In the genomic region with DNA sequence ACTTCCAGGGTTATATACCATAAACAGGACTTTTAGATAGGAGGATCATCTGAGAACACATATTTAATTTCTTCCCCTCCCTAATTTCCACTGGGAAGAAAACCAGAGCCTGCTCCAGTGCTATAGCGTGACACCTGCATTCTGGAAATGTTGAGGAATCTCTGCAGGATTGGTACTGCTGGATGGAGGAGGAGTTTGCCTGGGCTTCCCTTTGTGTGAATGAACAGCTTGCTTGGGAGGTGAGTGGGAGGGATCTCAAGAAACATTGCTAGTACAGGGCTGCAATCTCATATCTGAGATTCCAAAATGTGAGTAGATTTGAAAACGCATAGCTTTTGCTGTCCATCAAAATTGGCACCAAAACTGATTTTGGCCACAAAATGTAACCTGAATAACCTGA, we compare ENCODE assay signal across 30 cellular contexts.
"Had no signal": no experiment of that assay in that cellular context is flagged by ENCODE, and none has a peak within 500 bp of the region (broad histone marks: within the 10 kb centered on the region; RNA-seq: fewer than 3 reads in every experiment).

No MANE protein-coding gene starts in this region.

- H3K27ac ChIP-seq: adrenal gland, body of pancreas, esophagus muscularis mucosa, foreskin keratinocyte, gastrocnemius medialis had no signal

- H3K4me3 ChIP-seq: adrenal gland, body of pancreas, esophagus muscularis mucosa, gastrocnemius medialis had no signal

- H3K4me3 Mint-ChIP-seq: activated CD4-positive, alpha-beta memory T cell treated with anti-CD3 and anti-CD28 coated beads for 36 hours; activated CD4-positive, alpha-beta T cell treated with anti-CD3 and anti-CD28 coated beads for 36 hours; activated CD4-positive, alpha-beta T cell treated with anti-CD3 and anti-CD28 coated beads, Interleukin-2, amount 10 ng/mL, durations not matched to agents 24 days and 14 days; activated CD8-positive, alpha-beta memory T cell treated with anti-CD3 and anti-CD28 coated beads, Interleukin-2, amount 10 ng/mL, durations not matched to agents 7 days and 5 days; activated CD8-positive, alpha-beta T cell treated with anti-CD3 and anti-CD28 coated beads, Interleukin-2, amount 10 ng/mL, durations not matched to agents 7 days and 5 days; activated naive CD4-positive, alpha-beta T cell treated with anti-CD3 and anti-CD28 coated beads for 36 hours; activated naive CD4-positive, alpha-beta T cell treated with anti-CD3 and anti-CD28 coated beads, Interleukin-2, amount 50 U/mL, for 24 hours; activated naive CD8-positive, alpha-beta T cell treated with anti-CD3 and anti-CD28 coated beads for 36 hours; activated naive CD8-positive, alpha-beta T cell treated with anti-CD3 and anti-CD28 coated beads, Interleukin-2, amount 50 U/mL, for 24 hours; activated T-helper 1 cell treated with anti-CD3 and anti-CD28 coated beads, Interleukin-12 subunit alpha, Interleukin-12 subunit beta, Interleukin-2, Interleukin-4 antibody, amounts not matched to agents 30 ng/mL and 10 ng/mL and 1 ng/mL, durations not matched to agents 14 hours and 24 hours and 36 hours; effector memory CD8-positive, alpha-beta T cell had no signal

- H3K9me3 ChIP-seq: adrenal gland, body of pancreas, esophagus muscularis mucosa, gastrocnemius medialis had no signal

- H3K9me3 Mint-ChIP-seq: activated CD4-positive, alpha-beta memory T cell treated with anti-CD3 and anti-CD28 coated beads for 36 hours; activated CD4-positive, alpha-beta T cell treated with anti-CD3 and anti-CD28 coated beads, Interleukin-2, amount 10 ng/mL, durations not matched to agents 24 days and 14 days; activated naive CD4-positive, alpha-beta T cell treated with anti-CD3 and anti-CD28 coated beads for 36 hours; activated naive CD4-positive, alpha-beta T cell treated with anti-CD3 and anti-CD28 coated beads, Interleukin-2, amount 50 U/mL, for 24 hours; activated naive CD8-positive, alpha-beta T cell treated with anti-CD3 and anti-CD28 coated beads for 36 hours; activated naive CD8-positive, alpha-beta T cell treated with anti-CD3 and anti-CD28 coated beads, Interleukin-2, amount 50 U/mL, for 24 hours; activated T-helper 1 cell treated with anti-CD3 and anti-CD28 coated beads, Interleukin-12 subunit alpha, Interleukin-12 subunit beta, Interleukin-2, Interleukin-4 antibody, amounts not matched to agents 30 ng/mL and 10 ng/mL and 1 ng/mL, durations not matched to agents 14 hours and 24 hours and 36 hours; activated T-helper 2 cell treated with anti-CD3 and anti-CD28 coated beads, Interferon-gamma antibody, Interleukin-2, Interleukin-4, amounts not matched to agents 10 μg/mL and 5 μg/mL and 100 μg/mL, durations not matched to agents 14 hours and 24 hours and 36 hours; effector memory CD8-positive, alpha-beta T cell had no signal

- H3K36me3 Mint-ChIP-seq: activated CD4-positive, alpha-beta memory T cell treated with anti-CD3 and anti-CD28 coated beads for 36 hours; activated CD8-positive, alpha-beta memory T cell treated with anti-CD3 and anti-CD28 coated beads, Interleukin-2, amount 10 ng/mL, durations not matched to agents 7 days and 5 days; activated naive CD4-positive, alpha-beta T cell treated with anti-CD3 and anti-CD28 coated beads, Interleukin-2, amount 50 U/mL, for 24 hours; activated naive CD8-positive, alpha-beta T cell treated with anti-CD3 and anti-CD28 coated beads for 36 hours had no signal

- H3K27me3 Mint-ChIP-seq: activated CD4-positive, alpha-beta memory T cell treated with anti-CD3 and anti-CD28 coated beads for 36 hours; activated CD4-positive, alpha-beta T cell treated with anti-CD3 and anti-CD28 coated beads for 36 hours; activated CD4-positive, alpha-beta T cell treated with anti-CD3 and anti-CD28 coated beads, Interleukin-2, amount 10 ng/mL, durations not matched to agents 24 days and 14 days; activated naive CD4-positive, alpha-beta T cell treated with anti-CD3 and anti-CD28 coated beads, Interleukin-2, amount 50 U/mL, for 24 hours; activated naive CD8-positive, alpha-beta T cell treated with anti-CD3 and anti-CD28 coated beads for 36 hours had no signal

- H3K4me1 Mint-ChIP-seq: activated CD4-positive, alpha-beta T cell treated with anti-CD3 and anti-CD28 coated beads for 36 hours; activated CD4-positive, alpha-beta T cell treated with anti-CD3 and anti-CD28 coated beads, Interleukin-2, amount 10 ng/mL, durations not matched to agents 24 days and 14 days; activated CD8-positive, alpha-beta memory T cell treated with anti-CD3 and anti-CD28 coated beads, Interleukin-2, amount 10 ng/mL, durations not matched to agents 7 days and 5 days; activated naive CD4-positive, alpha-beta T cell treated with anti-CD3 and anti-CD28 coated beads, Interleukin-2, amount 50 U/mL, for 24 hours; activated naive CD8-positive, alpha-beta T cell treated with anti-CD3 and anti-CD28 coated beads for 36 hours; activated naive CD8-positive, alpha-beta T cell treated with anti-CD3 and anti-CD28 coated beads, Interleukin-2, amount 50 U/mL, for 24 hours had no signal

- DNase-seq: activated CD4-positive, alpha-beta memory T cell treated with anti-CD3 and anti-CD28 coated beads for 36 hours; activated CD4-positive, alpha-beta T cell treated with anti-CD3 and anti-CD28 coated beads for 36 hours; activated CD4-positive, alpha-beta T cell treated with anti-CD3 and anti-CD28 coated beads, Interleukin-2, amount 10 ng/mL, durations not matched to agents 24 days and 14 days; activated CD4-positive, CD25-positive, alpha-beta regulatory T cell; activated CD4-positive, CD25-positive, alpha-beta regulatory T cell treated with anti-CD3 and anti-CD28 coated beads, Interleukin-2, amount 50 U/mL, for 72 hours; activated CD8-positive, alpha-beta memory T cell treated with anti-CD3 and anti-CD28 coated beads, Interleukin-2, amount 10 ng/mL, durations not matched to agents 7 days and 5 days; activated CD8-positive, alpha-beta memory T cell treated with anti-CD3 and anti-CD28 coated beads, Interleukin-2, amount 50 U/mL, for 4 hours; activated CD8-positive, alpha-beta T cell treated with anti-CD3 and anti-CD28 coated beads, Interleukin-2, amount 10 ng/mL, durations not matched to agents 7 days and 5 days; activated effector memory CD4-positive, alpha-beta T cell treated with anti-CD3 and anti-CD28 coated beads, Interleukin-2, amount 50 U/mL, for 16 hours; activated naive CD4-positive, alpha-beta T cell treated with anti-CD3 and anti-CD28 coated beads for 36 hours; activated naive CD8-positive, alpha-beta T cell treated with anti-CD3 and anti-CD28 coated beads for 36 hours; activated naive CD8-positive, alpha-beta T cell treated with anti-CD3 and anti-CD28 coated beads, Interleukin-2, amount 50 U/mL, for 24 hours; activated T-cell treated with anti-CD3 and anti-CD28 coated beads, Interleukin-2, amount 50 U/mL, for 1 hour; activated T-cell treated with anti-CD3 and anti-CD28 coated beads, Interleukin-2, amount 50 U/mL, for 48 hours; adrenal gland; aorta; cortex of kidney; dermis blood vessel endothelial cell; effector CD4-positive, alpha-beta T cell; effector memory CD8-positive, alpha-beta T cell; erythroblast; foreskin keratinocyte; gastrocnemius medialis; glutamatergic neuron; T-helper 2 cell had no signal

- H3K27ac Mint-ChIP-seq: activated CD4-positive, alpha-beta memory T cell treated with anti-CD3 and anti-CD28 coated beads for 36 hours; activated CD4-positive, alpha-beta T cell treated with anti-CD3 and anti-CD28 coated beads for 36 hours; activated CD4-positive, alpha-beta T cell treated with anti-CD3 and anti-CD28 coated beads, Interleukin-2, amount 10 ng/mL, durations not matched to agents 24 days and 14 days; activated CD8-positive, alpha-beta memory T cell treated with anti-CD3 and anti-CD28 coated beads, Interleukin-2, amount 10 ng/mL, durations not matched to agents 7 days and 5 days; activated CD8-positive, alpha-beta T cell treated with anti-CD3 and anti-CD28 coated beads, Interleukin-2, amount 10 ng/mL, durations not matched to agents 7 days and 5 days; activated naive CD4-positive, alpha-beta T cell treated with anti-CD3 and anti-CD28 coated beads for 36 hours; activated naive CD4-positive, alpha-beta T cell treated with anti-CD3 and anti-CD28 coated beads, Interleukin-2, amount 50 U/mL, for 24 hours; activated naive CD8-positive, alpha-beta T cell treated with anti-CD3 and anti-CD28 coated beads for 36 hours; activated naive CD8-positive, alpha-beta T cell treated with anti-CD3 and anti-CD28 coated beads, Interleukin-2, amount 50 U/mL, for 24 hours; activated T-helper 1 cell treated with anti-CD3 and anti-CD28 coated beads, Interleukin-12 subunit alpha, Interleukin-12 subunit beta, Interleukin-2, Interleukin-4 antibody, amounts not matched to agents 30 ng/mL and 10 ng/mL and 1 ng/mL, durations not matched to agents 14 hours and 24 hours and 36 hours; activated T-helper 2 cell treated with anti-CD3 and anti-CD28 coated beads, Interferon-gamma antibody, Interleukin-2, Interleukin-4, amounts not matched to agents 10 μg/mL and 5 μg/mL and 100 μg/mL, durations not matched to agents 14 hours and 24 hours and 36 hours; effector memory CD8-positive, alpha-beta T cell had no signal

- H3K4me1 ChIP-seq: adrenal gland, esophagus muscularis mucosa, foreskin keratinocyte, gastrocnemius medialis had no signal

- H3K27me3 ChIP-seq: adrenal gland, body of pancreas, esophagus muscularis mucosa, foreskin keratinocyte, gastrocnemius medialis had no signal

- H3K36me3 ChIP-seq: adrenal gland, esophagus muscularis mucosa, gastrocnemius medialis had no signal

- ATAC-seq: activated CD4-positive, alpha-beta T cell treated with anti-CD3 and anti-CD28 coated beads for 36 hours; activated CD8-positive, alpha-beta memory T cell treated with anti-CD3 and anti-CD28 coated beads, Interleukin-2, amount 10 ng/mL, durations not matched to agents 7 days and 5 days; activated CD8-positive, alpha-beta T cell treated with anti-CD3 and anti-CD28 coated beads, Interleukin-2, amount 10 ng/mL, durations not matched to agents 7 days and 5 days; activated naive CD8-positive, alpha-beta T cell treated with anti-CD3 and anti-CD28 coated beads, Interleukin-2, amount 50 U/mL, for 24 hours; body of pancreas; effector memory CD8-positive, alpha-beta T cell; foreskin keratinocyte; gastrocnemius medialis had no signal
